1 cellular context compared by ENCODE assay signal in the genomic region with DNA sequence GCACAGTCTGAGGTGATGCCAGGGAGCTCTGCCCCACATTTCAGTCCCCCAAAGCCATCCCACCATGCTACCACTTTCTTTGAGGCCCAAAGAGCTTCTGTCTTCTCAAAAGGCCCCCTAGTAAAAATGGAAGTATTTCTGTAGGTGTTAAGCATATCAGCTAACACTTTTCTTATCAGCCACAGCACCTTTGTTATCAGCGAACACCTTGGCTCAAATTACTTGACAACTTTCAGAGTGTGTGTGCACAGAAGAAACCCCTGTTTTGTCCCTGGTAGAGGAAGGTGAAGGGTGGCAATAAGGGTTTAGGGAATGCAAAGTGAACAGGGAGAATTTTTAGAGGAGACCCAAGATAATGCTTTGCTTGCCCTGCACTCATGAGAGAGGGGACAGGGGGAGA.
TF ChIP-seq lines count a peak whose summit lies in the region.

No MANE protein-coding gene starts in this region.

TF ChIP-seq in H1, 55 proteins besides CTCF, POLR2A, EP300 and RAD21:
- TF ChIP-seq RBBP5 (IDR thresholded peaks at IDR 0.05; ENCODE audit: borderline replicate concordance, low read depth, low read length) (no peak), ATF2 (IDR thresholded peaks at IDR 0.05; ENCODE audit: low read length) (no peak), FOSL1 (IDR thresholded peaks at IDR 0.05; ENCODE audit: insufficient read depth, low read depth, low read length) (no peak), BRCA1 (IDR thresholded peaks at IDR 0.05; ENCODE audit: low read depth, low read length) (no peak), RNF2 (IDR thresholded peaks at IDR 0.05; ENCODE audit: borderline replicate concordance, low read depth, low read length, missing control alignments, poor library complexity, severe bottlenecking) (no peak)
